19 cellular contexts compared by ENCODE assay signal in the genomic region with DNA sequence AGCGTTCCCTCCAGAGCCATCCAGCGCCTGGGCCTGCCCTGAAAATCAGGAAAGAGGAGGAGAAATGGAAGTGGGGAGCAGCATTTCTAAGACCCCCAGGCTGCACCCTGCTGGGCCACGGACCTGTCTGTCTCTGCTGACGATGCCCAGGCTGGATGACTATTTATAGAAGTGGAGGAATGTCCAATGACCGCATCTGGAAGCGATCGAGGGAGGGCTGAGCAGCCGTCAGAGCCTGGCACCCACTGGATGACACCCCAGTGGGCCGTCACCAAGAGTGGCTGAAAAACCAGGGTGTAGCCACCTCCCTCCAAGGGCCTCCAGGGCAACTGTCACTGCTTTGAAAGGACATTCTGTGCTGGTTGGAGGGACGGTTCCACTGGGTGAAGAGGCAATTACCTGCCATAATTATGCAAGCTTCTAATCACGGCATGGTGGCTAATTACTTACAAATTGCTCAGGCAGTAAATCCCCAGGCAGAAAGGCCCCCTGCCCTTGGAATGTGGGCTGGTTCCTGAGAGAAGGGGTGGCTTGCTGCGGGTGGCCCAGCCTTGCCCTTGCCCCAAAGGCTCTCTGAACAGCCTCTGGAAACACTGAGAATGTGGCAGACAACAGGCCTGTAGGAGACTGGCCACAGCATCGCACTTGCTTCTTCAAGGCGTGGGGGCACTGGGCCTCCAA.
DNase-seq lines count a peak whose midpoint lies in the region; ATAC-seq, FAIRE-seq and TF ChIP-seq lines count a peak whose summit lies in the region.
"Had no signal": no experiment of that assay in that cellular context is flagged by ENCODE, and none has a peak within 500 bp of the region (broad histone marks: within the 10 kb centered on the region; RNA-seq: fewer than 3 reads in every experiment).

No MANE protein-coding gene starts in this region.

- no peaks in the 10 kb centered on the region for H3F3A ChIP-seq in GM23338 (replicated peaks; ENCODE audit: low read depth)

- H3K79me2 ChIP-seq in GM23338 (replicated peaks; ENCODE audit: insufficient read depth) (no peaks in the 10 kb centered on the region), astrocyte (ENCODE audit: insufficient read depth, low read length) (no peaks in the 10 kb centered on the region), hepatocyte (no peaks in the 10 kb centered on the region)

- 48% methylated on average over 14 of the region's 14 CpGs for WGBS in hepatocyte (ENCODE audit: low lambda C conversion rate, missing lambda C conversion rate)

- H3K9me2 ChIP-seq in GM23338 (ENCODE audit: insufficient read depth): no peaks in the 10 kb centered on the region
- H3K9me2 ChIP-seq in hepatocyte (replicated peaks; ENCODE audit: insufficient read depth): no peaks in the 10 kb centered on the region

- no peaks in the 10 kb centered on the region for H3K27me3 ChIP-seq in GM23338 (ENCODE audit: insufficient read depth)
- no peaks in the 10 kb centered on the region for H3K27me3 ChIP-seq in astrocyte (ENCODE audit: insufficient read depth, low read length)
- no peaks in the 10 kb centered on the region for H3K27me3 ChIP-seq in hepatocyte
- H3K27me3 ChIP-seq: SJSA1 had no signal

- H3K4me3 ChIP-seq in GM23338 (no peak overlapping the region), astrocyte (ENCODE audit: insufficient read depth, low read depth, low read length) (no peak overlapping the region), hepatocyte (no peak overlapping the region)
- H3K4me3 ChIP-seq: SJSA1 had no signal

- no peak for TF ChIP-seq CTCF in GM23338 (conservative IDR thresholded peaks at IDR 0.05; ENCODE audit: low read depth in 2 of 2)
- TF ChIP-seq CTCF in astrocyte (IDR thresholded peaks at IDR 0.05; ENCODE audit: insufficient read depth, low read depth, low read length): no peak
- TF ChIP-seq CTCF in hepatocyte (IDR thresholded peaks at IDR 0.05; ENCODE audit: poor library complexity): no peak

- H3K27ac Mint-ChIP-seq in GM23338 (no peak overlapping the region; the same call in 1 of the 2 replicates), astrocyte (ENCODE audit: unreplicated experiment) (no peak overlapping the region)
- no peak overlapping the region for H3K27ac Mint-ChIP-seq in activated CD4-positive, alpha-beta memory T cell treated with anti-CD3 and anti-CD28 coated beads, Interleukin-2, amount 10 ng/mL, durations not matched to agents 7 days and 5 days
- H3K27ac Mint-ChIP-seq: activated naive CD4-positive, alpha-beta T cell treated with anti-CD3 and anti-CD28 coated beads for 36 hours; brain had no signal

- H3K4me1 Mint-ChIP-seq in GM23338: peaks cover 7% of the 10 kb centered on the region
- peaks cover 3% of the 10 kb centered on the region for H3K4me1 Mint-ChIP-seq in astrocyte (ENCODE audit: low read depth, unreplicated experiment)
- no peaks in the 10 kb centered on the region for H3K4me1 Mint-ChIP-seq in activated CD4-positive, alpha-beta memory T cell treated with anti-CD3 and anti-CD28 coated beads, Interleukin-2, amount 10 ng/mL, durations not matched to agents 7 days and 5 days

- H3K9me3 Mint-ChIP-seq in GM23338 (peaks cover 11% of the 10 kb centered on the region; the same call in 2 of the 3 replicates), astrocyte (ENCODE audit: unreplicated experiment) (no peaks in the 10 kb centered on the region)
- H3K9me3 Mint-ChIP-seq in activated CD4-positive, alpha-beta memory T cell treated with anti-CD3 and anti-CD28 coated beads, Interleukin-2, amount 10 ng/mL, durations not matched to agents 7 days and 5 days: no peaks in the 10 kb centered on the region
- H3K9me3 Mint-ChIP-seq: activated naive CD4-positive, alpha-beta T cell treated with anti-CD3 and anti-CD28 coated beads for 36 hours had no signal

- CTCF ChIA-PET in activated CD4-positive, alpha-beta memory T cell treated with anti-CD3 and anti-CD28 coated beads, Interleukin-2, amount 10 ng/mL, durations not matched to agents 7 days and 5 days (lab: Charles Lee): no interaction called here

- H3K36me3 ChIP-seq in GM23338 (ENCODE audit: insufficient read depth): no peaks in the 10 kb centered on the region
- H3K36me3 ChIP-seq in astrocyte (ENCODE audit: insufficient read depth, low read length): no peaks in the 10 kb centered on the region
- no peaks in the 10 kb centered on the region for H3K36me3 ChIP-seq in hepatocyte (replicated peaks; ENCODE audit: insufficient read depth, low read depth)
- H3K36me3 ChIP-seq: SJSA1 had no signal

- intact Hi-C loops in posterior vena cava (cut with DNase I): no loop called here

- H3K36me3 Mint-ChIP-seq in GM23338 (ENCODE audit: low read depth) (peaks cover 3% of the 10 kb centered on the region; the same call in 2 of the 3 replicates), astrocyte (ENCODE audit: low read depth, unreplicated experiment) (no peaks in the 10 kb centered on the region)
- no peaks in the 10 kb centered on the region for H3K36me3 Mint-ChIP-seq in activated CD4-positive, alpha-beta memory T cell treated with anti-CD3 and anti-CD28 coated beads, Interleukin-2, amount 10 ng/mL, durations not matched to agents 7 days and 5 days (ENCODE audit: low read depth)
- H3K36me3 Mint-ChIP-seq: brain had no signal

- H4K20me1 ChIP-seq in GM23338 (replicated peaks; ENCODE audit: insufficient read depth) (no peaks in the 10 kb centered on the region), astrocyte (ENCODE audit: insufficient read depth, low read length) (no peaks in the 10 kb centered on the region), hepatocyte (ENCODE audit: insufficient read depth, poor library complexity, severe bottlenecking) (no peaks in the 10 kb centered on the region)

- POLR2A ChIA-PET in activated CD4-positive, alpha-beta memory T cell treated with anti-CD3 and anti-CD28 coated beads, Interleukin-2, amount 10 ng/mL, durations not matched to agents 7 days and 5 days (lab: Charles Lee): no interaction called here

- FAIRE-seq in astrocyte (lab: Jason Lieb, UNC): no peak

- H3K4me2 ChIP-seq in GM23338 (no peak overlapping the region), astrocyte (ENCODE audit: low read length) (no peak overlapping the region), hepatocyte (no peak overlapping the region)

- peak; percentile 12 for DNase-seq in GM23338 (ENCODE audit: low spot score)
- no peak for DNase-seq in astrocyte (ENCODE audit: low read depth)
- peak; percentile 30 for DNase-seq in hepatocyte (ENCODE audit: low spot score)
- DNase-seq in posterior vena cava (ENCODE audit: low spot score): peak; percentile 79
- no peak for DNase-seq in activated CD4-positive, alpha-beta memory T cell treated with anti-CD3 and anti-CD28 coated beads, Interleukin-2, amount 10 ng/mL, durations not matched to agents 7 days and 5 days
- DNase-seq in SKM-1 (lab: John Stamatoyannopoulos, UW; ENCODE audit: unreplicated experiment): no peak
- DNase-seq in activated CD4-positive, alpha-beta T cell treated with anti-CD3 and anti-CD28 coated beads, Interleukin-2, amount 50 U/mL, for 48 hours: no peak
- DNase-seq: activated CD4-positive, alpha-beta T cell treated with anti-CD3 and anti-CD28 coated beads for 48 hours; activated naive CD4-positive, alpha-beta T cell treated with anti-CD3 and anti-CD28 coated beads for 36 hours; MV-4-11; NCI-H2081 treated with DMSO at 0.1 percent for 48 hours; NCI-H524 treated with DMSO at 0.1 percent for 48 hours; stimulated activated CD4-positive, alpha-beta T cell treated with anti-CD3 and anti-CD28 coated beads, Interleukin-2, amount 100 ng/mL, for 24 hours; T1000 had no signal

- H3K27me3 Mint-ChIP-seq in GM23338 (ENCODE audit: insufficient read depth, low read depth, poor library complexity) (peaks cover 22% of the 10 kb centered on the region), astrocyte (ENCODE audit: low read depth, unreplicated experiment) (peaks cover 25% of the 10 kb centered on the region)
- no peaks in the 10 kb centered on the region for H3K27me3 Mint-ChIP-seq in activated CD4-positive, alpha-beta memory T cell treated with anti-CD3 and anti-CD28 coated beads, Interleukin-2, amount 10 ng/mL, durations not matched to agents 7 days and 5 days

- H3K9me3 ChIP-seq in astrocyte (ENCODE audit: insufficient read depth, low read depth, low read length): no peaks in the 10 kb centered on the region
- no peaks in the 10 kb centered on the region for H3K9me3 ChIP-seq in hepatocyte (ENCODE audit: low read depth)
- H3K9me3 ChIP-seq: SJSA1 had no signal

- H2AFZ ChIP-seq in GM23338: no peak overlapping the region
- H2AFZ ChIP-seq in astrocyte (ENCODE audit: low read depth, low read length): peak overlapping the region; percentile 21
- H2AFZ ChIP-seq in hepatocyte: no peak overlapping the region

- ATAC-seq in GM23338: peak; percentile 79
- no peak for ATAC-seq in GM21423 (IDR thresholded peaks at IDR 0.05; ENCODE audit: unreplicated experiment)
- ATAC-seq: sciatic nerve had no signal

- H3K4me1 ChIP-seq in GM23338 (ENCODE audit: insufficient read depth): no peaks in the 10 kb centered on the region
- peaks cover 2% of the 10 kb centered on the region for H3K4me1 ChIP-seq in astrocyte (ENCODE audit: insufficient read depth, low read length)
- peaks cover 5% of the 10 kb centered on the region for H3K4me1 ChIP-seq in hepatocyte (ENCODE audit: insufficient read depth)
- H3K4me1 ChIP-seq: SJSA1 had no signal

- no peak overlapping the region for H3K4me3 Mint-ChIP-seq in GM23338
- no peak overlapping the region for H3K4me3 Mint-ChIP-seq in astrocyte (ENCODE audit: unreplicated experiment)
- H3K4me3 Mint-ChIP-seq in activated CD4-positive, alpha-beta memory T cell treated with anti-CD3 and anti-CD28 coated beads, Interleukin-2, amount 10 ng/mL, durations not matched to agents 7 days and 5 days: no peak overlapping the region
- H3K4me3 Mint-ChIP-seq: activated naive CD4-positive, alpha-beta T cell treated with anti-CD3 and anti-CD28 coated beads for 36 hours; brain had no signal

- H3K27ac ChIP-seq in GM23338 (ENCODE audit: low read depth) (no peak overlapping the region), astrocyte (ENCODE audit: low read depth, low read length) (no peak overlapping the region), hepatocyte (no peak overlapping the region)
- H3K27ac ChIP-seq: HL-60, SJSA1 had no signal

- H3K9ac ChIP-seq in astrocyte (ENCODE audit: low read length): no peak overlapping the region

Comparison
In these comparisons a context has a peak if more than half of its experiments do, and no peak if none do; other contexts are left out.
1. DNase-seq: peak in GM23338 (single experiment), hepatocyte (single experiment) and posterior vena cava (single experiment); none in astrocyte (single experiment), activated CD4-positive, alpha-beta memory T cell treated with anti-CD3 and anti-CD28 coated beads, Interleukin-2, amount 10 ng/mL, durations not matched to agents 7 days and 5 days (single experiment), SKM-1 (single experiment) and activated CD4-positive, alpha-beta T cell treated with anti-CD3 and anti-CD28 coated beads, Interleukin-2, amount 50 U/mL, for 48 hours (0 of 2).